1 cellular context compared by ENCODE assay signal in the genomic region with DNA sequence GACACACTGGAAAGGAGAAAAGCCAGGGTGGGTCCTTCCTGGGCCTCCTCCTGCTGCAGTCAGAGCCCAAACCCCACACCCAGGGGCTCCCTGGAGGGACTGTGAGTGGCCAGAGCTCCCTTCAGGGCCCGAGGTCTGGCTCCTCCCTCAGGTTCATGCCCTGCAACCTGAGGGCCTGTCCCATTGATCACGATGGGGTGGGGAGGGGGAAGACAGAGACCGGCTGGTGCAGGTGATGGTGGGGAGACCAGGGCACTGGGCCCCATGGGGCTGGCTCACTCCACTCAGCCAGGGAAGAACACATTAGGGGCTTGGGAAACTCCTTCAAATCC.
TF ChIP-seq lines count a peak whose summit lies in the region.

No MANE protein-coding gene starts in this region.

TF ChIP-seq in K562, 482 proteins besides CTCF, POLR2A, EP300 and RAD21:
- TF ChIP-seq, protein P1, sequence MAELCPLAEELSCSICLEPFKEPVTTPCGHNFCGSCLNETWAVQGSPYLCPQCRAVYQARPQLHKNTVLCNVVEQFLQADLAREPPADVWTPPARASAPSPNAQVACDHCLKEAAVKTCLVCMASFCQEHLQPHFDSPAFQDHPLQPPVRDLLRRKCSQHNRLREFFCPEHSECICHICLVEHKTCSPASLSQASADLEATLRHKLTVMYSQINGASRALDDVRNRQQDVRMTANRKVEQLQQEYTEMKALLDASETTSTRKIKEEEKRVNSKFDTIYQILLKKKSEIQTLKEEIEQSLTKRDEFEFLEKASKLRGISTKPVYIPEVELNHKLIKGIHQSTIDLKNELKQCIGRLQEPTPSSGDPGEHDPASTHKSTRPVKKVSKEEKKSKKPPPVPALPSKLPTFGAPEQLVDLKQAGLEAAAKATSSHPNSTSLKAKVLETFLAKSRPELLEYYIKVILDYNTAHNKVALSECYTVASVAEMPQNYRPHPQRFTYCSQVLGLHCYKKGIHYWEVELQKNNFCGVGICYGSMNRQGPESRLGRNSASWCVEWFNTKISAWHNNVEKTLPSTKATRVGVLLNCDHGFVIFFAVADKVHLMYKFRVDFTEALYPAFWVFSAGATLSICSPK (IDR thresholded peaks at IDR 0.05; ENCODE audit: borderline replicate concordance): no peak
